In the genomic region with DNA sequence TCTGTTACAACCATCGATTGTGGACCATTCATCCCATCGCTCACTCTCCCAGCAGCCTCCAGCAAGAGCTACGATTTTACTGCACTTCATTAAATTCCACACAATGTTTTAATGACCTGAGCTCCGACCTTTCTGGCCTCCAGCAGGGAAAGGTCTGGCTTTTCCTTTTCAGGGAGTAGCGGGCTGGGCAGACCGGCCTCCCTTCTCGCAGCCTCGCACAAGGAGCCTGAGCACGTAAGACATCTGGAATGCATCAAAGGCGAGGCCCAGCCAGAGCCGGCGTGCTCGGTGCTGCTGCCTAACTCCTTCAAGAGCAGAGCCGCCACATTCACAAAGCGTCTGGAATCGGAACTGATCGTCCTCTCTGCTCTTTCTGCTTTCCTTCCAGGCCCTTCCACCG, we compare ENCODE assay signal across 10 cellular contexts. TPM values are rescaled to one million over a fixed set of nuclear protein-coding genes. Genes with fewer than 3 reads are reported as not detected.
DNase-seq lines count a peak whose midpoint lies in the region; ATAC-seq and TF ChIP-seq lines count a peak whose summit lies in the region.
"Had no signal": no experiment of that assay in that cellular context is flagged by ENCODE, and none has a peak within 500 bp of the region (broad histone marks: within the 10 kb centered on the region; RNA-seq: fewer than 3 reads in every experiment).

No MANE protein-coding gene starts in this region.

- no peaks in the 10 kb centered on the region for H3K79me2 ChIP-seq in fibroblast of lung (ENCODE audit: control insufficient read depth, insufficient read depth, low read length)

- peak; percentile 84 for DNase-seq in SK-N-DZ (ENCODE audit: low spot score)
- peak in 1 of 2 donors; percentile 70 for DNase-seq in fibroblast of lung (ENCODE audit: low read depth in 2 of 2)
- peak in 1 of 2 donors; percentile 82 for DNase-seq in upper lobe of left lung
- DNase-seq in natural killer cell: no peak
- no peak for DNase-seq in NCI-H1092 (lab: John Stamatoyannopoulos, UW)
- DNase-seq: effector memory CD4-positive, alpha-beta T cell had no signal

- H3K27ac ChIP-seq in fibroblast of lung (ENCODE audit: insufficient read depth, low read length) (peak overlapping the region; percentile 21), mucosa of rectum (ENCODE audit: low read depth in 2 of 2, low read length in 2 of 2) (peak overlapping the region; percentile 20 to 26), upper lobe of left lung (peak overlapping the region; percentile 28 to 58 (median 54))
- H3K27ac ChIP-seq: KMS-11 had no signal

- intact Hi-C loops in natural killer cell (cut with micrococcal nuclease): no loop called here

- no peak for TF ChIP-seq EP300 in upper lobe of left lung (IDR thresholded peaks at IDR 0.05)

- no peak overlapping the region for H3K9ac ChIP-seq in fibroblast of lung (ENCODE audit: insufficient read depth, low read length)
- no peak overlapping the region for H3K9ac ChIP-seq in mucosa of rectum (ENCODE audit: low read depth in 1 of 2, low read length in 2 of 2)
- H3K9ac ChIP-seq: KMS-11 had no signal

- H3K4me1 ChIP-seq in fibroblast of lung (ENCODE audit: control insufficient read depth, extremely low read depth, insufficient read depth, low read length) (peaks cover 26% of the 10 kb centered on the region), mucosa of rectum (ENCODE audit: control insufficient read depth in 2 of 2, insufficient read depth in 2 of 2, low read length in 2 of 2) (peaks cover 11 to 16% of the 10 kb centered on the region in 2 donors), upper lobe of left lung (peaks cover 27 to 56% (median 34%) of the 10 kb centered on the region in 4 donors)

- 85 to 89% methylated on average over 18 of the region's 18 CpGs for WGBS in upper lobe of left lung, 2 donors

- H3K36me3 ChIP-seq in fibroblast of lung (ENCODE audit: control insufficient read depth, insufficient read depth, low read length): peaks cover 1% of the 10 kb centered on the region
- H3K36me3 ChIP-seq in mucosa of rectum (ENCODE audit: control insufficient read depth in 2 of 2, insufficient read depth in 2 of 2, low read length in 2 of 2): peaks cover 3 to 8% of the 10 kb centered on the region in 2 donors
- peaks cover 0 to 13% (median 2%) of the 10 kb centered on the region in 4 donors for H3K36me3 ChIP-seq in upper lobe of left lung

- H3K9me3 Mint-ChIP-seq in natural killer cell: no peaks in the 10 kb centered on the region
- H3K9me3 Mint-ChIP-seq: activated T-helper 17 cell treated with anti-CD3 and anti-CD28 coated beads, Interleukin-2, amount 50 U/mL, for 72 hours had no signal

- H3K4me3 ChIP-seq in fibroblast of lung (replicated peaks in 1 of 4; ENCODE audit: control extremely low read depth in 1 of 4, insufficient read depth in 1 of 4, low read depth in 3 of 4, low read length in 4 of 4) (no peak overlapping the region), mucosa of rectum (ENCODE audit: low read length in 2 of 2) (no peak overlapping the region), upper lobe of left lung (no peak overlapping the region)

- H3K4me3 Mint-ChIP-seq in natural killer cell: no peak overlapping the region
- H3K4me3 Mint-ChIP-seq: activated T-helper 17 cell treated with anti-CD3 and anti-CD28 coated beads, Interleukin-2, amount 50 U/mL, for 72 hours had no signal

- H3K36me3 Mint-ChIP-seq in natural killer cell: no peaks in the 10 kb centered on the region

- H3K27me3 Mint-ChIP-seq in natural killer cell (ENCODE audit: low read depth in 2 of 2): no peaks in the 10 kb centered on the region

- H3K27me3 ChIP-seq in fibroblast of lung (ENCODE audit: control insufficient read depth, insufficient read depth, low read length) (no peaks in the 10 kb centered on the region), mucosa of rectum (ENCODE audit: control insufficient read depth in 2 of 2, insufficient read depth in 2 of 2, low read length in 2 of 2) (no peaks in the 10 kb centered on the region), upper lobe of left lung (no peaks in the 10 kb centered on the region)

- ATAC-seq in upper lobe of left lung (ENCODE audit: low FRiP score in 2 of 2) (peak; percentile 8 to 66), HG03432 (IDR thresholded peaks at IDR 0.05; ENCODE audit: unreplicated experiment) (no peak), natural killer cell (no peak)
- ATAC-seq: activated T-helper 17 cell treated with anti-CD3 and anti-CD28 coated beads, Interleukin-2, amount 50 U/mL, for 72 hours had no signal

- TF ChIP-seq POLR2A in upper lobe of left lung (IDR thresholded peaks at IDR 0.05): no peak

- H3K9me3 ChIP-seq in fibroblast of lung (ENCODE audit: control insufficient read depth, insufficient read depth, low read depth, low read length) (no peaks in the 10 kb centered on the region), mucosa of rectum (ENCODE audit: control insufficient read depth in 2 of 2, low read length in 2 of 2) (no peaks in the 10 kb centered on the region), upper lobe of left lung (no peaks in the 10 kb centered on the region)

- peak overlapping the region; percentile 17 for H3K4me2 ChIP-seq in fibroblast of lung (ENCODE audit: extremely low read depth, insufficient read depth, low read length)
- H3K4me2 ChIP-seq: KMS-11 had no signal

- no peak overlapping the region for H2AFZ ChIP-seq in fibroblast of lung (ENCODE audit: low read length)

- TF ChIP-seq CTCF in fibroblast of lung (conservative IDR thresholded peaks at IDR 0.05 in 1 of 2, IDR thresholded peaks at IDR 0.05 in 1 of 2; ENCODE audit: low read depth in 1 of 2, low read length in 2 of 2) (no peak), upper lobe of left lung (IDR thresholded peaks at IDR 0.05) (no peak), natural killer cell (IDR thresholded peaks at IDR 0.05) (no peak)

- H4K20me1 ChIP-seq in fibroblast of lung (ENCODE audit: control insufficient read depth, extremely low read depth, insufficient read depth, low read length): no peaks in the 10 kb centered on the region

- H3K4me1 Mint-ChIP-seq in natural killer cell: peaks cover 24 to 25% of the 10 kb centered on the region in 2 donors
- H3K4me1 Mint-ChIP-seq: activated T-helper 17 cell treated with anti-CD3 and anti-CD28 coated beads, Interleukin-2, amount 50 U/mL, for 72 hours had no signal

- H3K27ac Mint-ChIP-seq in natural killer cell: no peak overlapping the region
- H3K27ac Mint-ChIP-seq: activated T-helper 17 cell treated with anti-CD3 and anti-CD28 coated beads, Interleukin-2, amount 50 U/mL, for 72 hours had no signal

RNA-seq across cellular contexts. Expression of a gene that starts 32.5 kb away (rescaled TPM):
- 1.2 and 1.6 TPM in 2 replicates for polyA plus RNA-seq in SK-N-DZ (2014; cell fraction: cytosol; rRNA removed)
- polyA plus RNA-seq in SK-N-DZ (2014; cell fraction: nucleus; rRNA removed): 0.62 and 9.1 TPM in 2 replicates
- 0.66 and 0.77 TPM in 2 replicates for total RNA-seq in fibroblast of lung
- 0.09 and 0.37 TPM in 2 replicates for polyA plus RNA-seq in fibroblast of lung
- 0.19 and 0.37 TPM in 2 replicates for polyA plus RNA-seq in fibroblast of lung (2012)
- not detected in 2 replicates for polyA minus RNA-seq in fibroblast of lung (ENCODE audit: low replicate concordance)
- total RNA-seq in upper lobe of left lung: 10 to 100 TPM in 4 of 6 donors, 1 to 10 TPM in 2; 2.0 to 45.8 (median 12.5) TPM
- total RNA-seq in natural killer cell: 1 to 10 TPM in 2 of 3 donors, under 1 TPM in 1; 0.72 to 1.9 (median 1.7) TPM
- total RNA-seq: activated T-helper 17 cell treated with anti-CD3 and anti-CD28 coated beads, Interleukin-2, amount 50 U/mL, for 72 hours had no signal

Comparison
In these comparisons a context has a peak if more than half of its experiments do, and no peak if none do; other contexts are left out.
1. ATAC-seq: peak in upper lobe of left lung (2 of 2); none in HG03432 (single experiment) and natural killer cell (0 of 3).
2. Peak in every context shown above with its lines, with median percentiles within 50 percentile points of each other: H3K27ac ChIP-seq.